In genomic region chr7:37853468-37853867, GRCh38 we compare ENCODE assay signal across 12 cellular contexts. TPM values are rescaled to one million over a fixed set of nuclear protein-coding genes. Genes with fewer than 3 reads are reported as not detected.
A peak's percentile ranks its signal among the peaks of the same experiment; 100 is the strongest.
DNase-seq lines count a peak whose midpoint lies in the region; ATAC-seq and TF ChIP-seq lines count a peak whose summit lies in the region.
"Had no signal": no experiment of that assay in that cellular context is flagged by ENCODE, and none has a peak within 500 bp of the region (broad histone marks: within the 10 kb centered on the region; RNA-seq: fewer than 3 reads in every experiment).

No MANE protein-coding gene starts in this region.

- H3K27me3 ChIP-seq in kidney epithelial cell (ENCODE audit: control insufficient read depth, insufficient read depth, low read length) (no peaks in the 10 kb centered on the region), foreskin keratinocyte (no peaks in the 10 kb centered on the region)

- no peaks in the 10 kb centered on the region for H3K36me3 ChIP-seq in kidney epithelial cell (ENCODE audit: control insufficient read depth, insufficient read depth, low read length)

- H3K4me1 Mint-ChIP-seq in HFFc6 (ENCODE audit: low read depth) = no peaks in the 10 kb centered on the region

- H3K4me3 ChIP-seq in kidney epithelial cell (ENCODE audit: low read depth, low read length) = no peak overlapping the region

- no peak overlapping the region for H3K27ac ChIP-seq in foreskin keratinocyte

- no peak overlapping the region for H3K27ac Mint-ChIP-seq in HFFc6

- peaks cover 25% of the 10 kb centered on the region for H3K9me3 Mint-ChIP-seq in HFFc6

- H3K4me3 Mint-ChIP-seq in HFFc6 = no peak overlapping the region

- no peaks in the 10 kb centered on the region for H3K27me3 Mint-ChIP-seq in HFFc6 (ENCODE audit: insufficient read depth)

- ATAC-seq in foreskin keratinocyte (no peak), GM19455 (IDR thresholded peaks at IDR 0.05; ENCODE audit: unreplicated experiment) (no peak)

- H3K36me3 Mint-ChIP-seq in HFFc6 (ENCODE audit: low read depth) = no peaks in the 10 kb centered on the region

- DNase-seq in DMS 273 (lab: John Stamatoyannopoulos, UW; ENCODE audit: unreplicated experiment) (peak; percentile 39), DMS 273 treated with DMSO at 0.1 percent for 48 hours (lab: John Stamatoyannopoulos, UW) (no peak), HFFc6 (no peak), SW480 (ENCODE audit: low spot score) (peak; percentile 52), kidney epithelial cell (ENCODE audit: low read depth) (no peak), foreskin keratinocyte (no peak)
- no peak for DNase-seq in stimulated activated CD4-positive, alpha-beta T cell treated with anti-CD3 and anti-CD28 coated beads, Interleukin-2, amount 100 ng/mL, for 24 hours

- H3K4me1 ChIP-seq in foreskin keratinocyte = no peaks in the 10 kb centered on the region

- TF ChIP-seq CTCF in HFFc6 (IDR thresholded peaks at IDR 0.05) (peak; percentile 51; the same call in 1 of the 2 replicates), kidney epithelial cell (IDR thresholded peaks at IDR 0.05; ENCODE audit: insufficient read depth, low read length, poor library complexity, severe bottlenecking) (peak; percentile 34), foreskin keratinocyte (conservative IDR thresholded peaks at IDR 0.05) (no peak)

RNA-seq across cellular contexts. Expression of gene NME8, which starts 5.1 kb away (rescaled TPM):
- not detected for total RNA-seq in HFFc6 (2021; fragmentation: NEBNext Ultra II Directional; extraction: Animal tissue kit (Norgen Biotek cat#: 25700))
- not detected in 2 replicates for total RNA-seq in kidney epithelial cell
- total RNA-seq in foreskin keratinocyte = not detected in 2 replicates
- not detected in 2 replicates for polyA plus RNA-seq in foreskin keratinocyte
- total RNA-seq: activated CD8-positive, alpha-beta memory T cell treated with anti-CD3 and anti-CD28 coated beads for 36 hours; dermis microvascular lymphatic vessel endothelial cell; urinary bladder had no signal
- polyA plus RNA-seq: liver, urinary bladder had no signal

Comparison
In these comparisons a context has a peak if more than half of its experiments do, and no peak if none do; other contexts are left out.
1. DNase-seq: peak in DMS 273 (single experiment) and SW480 (single experiment); none in DMS 273 treated with DMSO at 0.1 percent for 48 hours (single experiment), HFFc6 (single experiment), kidney epithelial cell (single experiment), foreskin keratinocyte (0 of 2) and stimulated activated CD4-positive, alpha-beta T cell treated with anti-CD3 and anti-CD28 coated beads, Interleukin-2, amount 100 ng/mL, for 24 hours (0 of 2).